15 cellular contexts compared by ENCODE assay signal in genomic region chr1:94322696-94323095, GRCh38.
DNase-seq lines count a peak whose midpoint lies in the region; ATAC-seq and TF ChIP-seq lines count a peak whose summit lies in the region.
"Had no signal": no experiment of that assay in that cellular context is flagged by ENCODE, and none has a peak within 500 bp of the region (broad histone marks: within the 10 kb centered on the region; RNA-seq: fewer than 3 reads in every experiment).

No MANE protein-coding gene starts in this region.

- DNase-seq in A172 (ENCODE audit: low spot score) (peak; percentile 79), HS-27A (ENCODE audit: low read depth) (peak; percentile 90), brain microvascular endothelial cell (peak; percentile 55), lower lobe of right lung (no peak), cerebellum (ENCODE audit: low spot score) (no peak), HuH-7 (ENCODE audit: low spot score) (no peak), GM13976 (ENCODE audit: low spot score) (no peak)
- DNase-seq: activated CD4-positive, alpha-beta memory T cell treated with anti-CD3 and anti-CD28 coated beads, Interleukin-2, amount 10 ng/mL, durations not matched to agents 7 days and 5 days; activated naive CD4-positive, alpha-beta T cell treated with anti-CD3 and anti-CD28 coated beads for 36 hours; cortex of kidney; NCI-H2029; T-helper 17 cell had no signal

- peaks cover 25% of the 10 kb centered on the region for H3K4me1 ChIP-seq in lower lobe of right lung

- ATAC-seq in lower lobe of right lung (no peak), GM19351 (IDR thresholded peaks at IDR 0.05; ENCODE audit: unreplicated experiment) (no peak)
- ATAC-seq: T-helper 17 cell had no signal

- H3K36me3 ChIP-seq in brain microvascular endothelial cell (replicated peaks) (no peaks in the 10 kb centered on the region), lower lobe of right lung (no peaks in the 10 kb centered on the region)

- H3K4me3 ChIP-seq in brain microvascular endothelial cell (ENCODE audit: low read depth, low read length) (no peak overlapping the region), lower lobe of right lung (no peak overlapping the region)
- H3K4me3 ChIP-seq: skin epidermis had no signal

- H3K27me3 ChIP-seq in brain microvascular endothelial cell (replicated peaks) (no peaks in the 10 kb centered on the region), lower lobe of right lung (ENCODE audit: low read depth) (no peaks in the 10 kb centered on the region)

- H3K27ac ChIP-seq in brain microvascular endothelial cell (peak overlapping the region; percentile 96), lower lobe of right lung (peak overlapping the region; percentile 47)
- H3K27ac ChIP-seq: KMS-11 had no signal

- in situ Hi-C loops in brain microvascular endothelial cell (cut with HindIII; ENCODE audit: low pct_ligation_motif_present, low sequenced_read_pairs) (no loop called here), GM13976 (cut with MboI; ENCODE audit: low sequenced_read_pairs, unreplicated experiment) (no loop called here)

- no peaks in the 10 kb centered on the region for H3K9me3 ChIP-seq in lower lobe of right lung

- intact Hi-C loops in lower lobe of right lung (cut with DNase I), result no loop called here

- TF ChIP-seq CTCF in brain microvascular endothelial cell (IDR thresholded peaks at IDR 0.05; ENCODE audit: low read depth, low read length, missing control alignments), result no peak
- no peak for TF ChIP-seq CTCF in lower lobe of right lung (IDR thresholded peaks at IDR 0.05)
- no peak for TF ChIP-seq CTCF in GM13976 (IDR thresholded peaks at IDR 0.05; ENCODE audit: borderline replicate concordance, control extremely low read depth, extremely low read depth, insufficient read depth, missing control alignments)

Comparison
In these comparisons a context has a peak if more than half of its experiments do, and no peak if none do; other contexts are left out.
1. DNase-seq: peak in A172 (single experiment), HS-27A (single experiment) and brain microvascular endothelial cell (single experiment); none in lower lobe of right lung (single experiment), cerebellum (single experiment), HuH-7 (single experiment) and GM13976 (single experiment).